Comparison of ENCODE assay signal across 34 cellular contexts in the genomic region with DNA sequence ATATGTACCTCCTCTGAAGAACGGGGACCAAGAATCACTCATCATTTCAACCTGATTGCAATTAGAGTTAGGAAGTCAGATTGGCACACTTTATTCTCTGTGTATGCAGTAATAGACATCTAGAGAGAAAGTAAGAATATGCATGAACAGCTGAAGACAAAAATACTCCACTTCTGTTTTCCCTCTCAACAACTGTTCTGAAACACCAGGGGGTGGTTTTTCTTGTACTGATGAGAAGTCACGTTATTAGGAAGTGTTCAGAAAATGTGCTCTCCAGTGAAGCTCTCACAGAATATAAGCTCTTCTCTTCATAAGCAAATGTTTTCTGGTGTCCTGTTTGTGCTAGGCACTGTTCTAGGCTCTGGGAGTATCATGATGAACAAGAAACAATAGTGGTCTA.
"Had no signal": no experiment of that assay in that cellular context is flagged by ENCODE, and none has a peak within 500 bp of the region (broad histone marks: within the 10 kb centered on the region; RNA-seq: fewer than 3 reads in every experiment).

No MANE protein-coding gene starts in this region.

- ATAC-seq: activated CD8-positive, alpha-beta memory T cell treated with anti-CD3 and anti-CD28 coated beads, Interleukin-2, amount 10 ng/mL, durations not matched to agents 7 days and 5 days; activated T-cell treated with anti-CD3 and anti-CD28 coated beads, Interleukin-2, amount 50 U/mL, for 72 hours; activated T-helper 17 cell treated with anti-CD3 and anti-CD28 coated beads, Interleukin-2, amount 50 U/mL, for 72 hours; K562; T-cell had no signal

- H3K4me1 ChIP-seq: SJSA1 had no signal

- H3K9ac ChIP-seq: SK-N-SH had no signal

- H3K4me2 ChIP-seq: SK-N-SH had no signal

- DNase-seq: activated CD4-positive, alpha-beta memory T cell treated with anti-CD3 and anti-CD28 coated beads, Interleukin-2, amount 10 ng/mL, durations not matched to agents 7 days and 5 days; activated CD4-positive, alpha-beta T cell treated with anti-CD3 and anti-CD28 coated beads for 1 hour; activated CD4-positive, alpha-beta T cell treated with anti-CD3 and anti-CD28 coated beads for 48 hours; activated CD4-positive, CD25-positive, alpha-beta regulatory T cell; activated CD8-positive, alpha-beta memory T cell treated with anti-CD3 and anti-CD28 coated beads for 24 hours; activated CD8-positive, alpha-beta memory T cell treated with anti-CD3 and anti-CD28 coated beads, Interleukin-2, amount 10 ng/mL, durations not matched to agents 7 days and 5 days; activated CD8-positive, alpha-beta memory T cell treated with anti-CD3 and anti-CD28 coated beads, Interleukin-2, amount 50 U/mL, for 48 hours; activated effector memory CD4-positive, alpha-beta T cell treated with anti-CD3 and anti-CD28 coated beads, Interleukin-2, amount 50 U/mL, for 16 hours; activated naive CD4-positive, alpha-beta T cell; activated naive CD4-positive, alpha-beta T cell treated with anti-CD3 and anti-CD28 coated beads, Interleukin-2, amount 50 U/mL, for 16 hours; activated naive CD8-positive, alpha-beta T cell treated with anti-CD3 and anti-CD28 coated beads for 36 hours; activated T-cell treated with anti-CD3 and anti-CD28 coated beads, Interleukin-2, amount 50 U/mL, for 72 hours; amniotic stem cell; aorta; brain microvascular endothelial cell; central memory CD4-positive, alpha-beta T cell; IMR-90; NCI-H1105; NCI-H1436; NCI-H187 treated with DMSO at 0.1 percent for 48 hours; NCI-H2081; NCI-H345; NCI-H524 treated with DMSO at 0.1 percent for 48 hours; NK-92 treated with Interleukin-12 subunit alpha and Interleukin-12 subunit beta, amount 100 ng/mL, for 24 hours; OCI-M1; SHP77; SK-N-SH; T-cell; T-helper 2 cell; T-helper 9 cell; WERI-Rb-1 had no signal

- H3K27ac ChIP-seq: brain microvascular endothelial cell, SJSA1, WERI-Rb-1 had no signal

- H3K27me3 ChIP-seq: brain microvascular endothelial cell, SJSA1 had no signal

- H3K9me3 ChIP-seq: SJSA1, SK-N-SH had no signal

- H3K36me3 ChIP-seq: brain microvascular endothelial cell, SJSA1, WERI-Rb-1 had no signal

- H3K4me3 ChIP-seq: K562, SJSA1 had no signal
